ENCODE assay signal across 8 cellular contexts in the genomic region with DNA sequence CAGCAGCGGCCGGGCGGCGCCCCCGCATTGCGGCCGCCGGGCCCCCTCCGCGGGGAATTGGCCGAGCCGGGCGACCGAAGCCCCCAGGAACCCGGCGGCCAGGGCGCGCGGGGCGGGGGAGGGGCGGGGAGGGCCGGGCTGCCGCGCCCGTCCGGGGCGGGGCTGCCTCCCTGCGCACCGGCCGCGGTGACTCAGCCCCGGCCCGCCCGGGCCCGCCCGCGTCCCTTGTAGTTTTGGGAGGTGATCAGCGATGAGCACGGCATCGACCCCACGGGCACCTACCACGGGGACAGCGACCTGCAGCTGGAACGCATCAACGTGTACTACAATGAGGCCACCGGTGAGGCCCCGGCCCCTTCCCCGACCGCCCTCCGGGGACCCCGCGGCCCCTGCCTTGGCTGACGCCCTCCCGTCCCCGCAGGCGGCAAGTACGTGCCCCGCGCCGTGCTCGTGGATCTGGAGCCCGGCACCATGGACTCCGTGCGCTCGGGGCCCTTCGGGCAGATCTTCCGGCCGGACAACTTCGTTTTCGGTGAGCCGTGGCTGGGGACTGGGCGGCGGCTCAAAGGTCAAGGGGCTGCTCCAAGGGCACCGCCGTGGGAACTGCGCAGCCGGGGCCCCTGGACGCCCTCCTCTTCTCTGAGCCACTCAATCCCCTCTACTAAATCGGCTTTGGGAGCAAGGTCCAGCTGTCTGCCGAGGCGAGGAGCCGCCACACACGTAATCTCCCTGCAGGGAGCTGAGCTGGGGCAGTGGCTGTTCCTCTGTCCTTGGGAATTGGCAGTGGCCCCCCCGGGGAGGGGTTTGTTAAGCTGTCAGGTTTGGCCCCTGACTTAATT. TPM values are rescaled to one million over a fixed set of nuclear protein-coding genes. Genes with fewer than 3 reads are reported as not detected.
A peak's percentile ranks its signal among the peaks of the same experiment; 100 is the strongest.
DNase-seq lines count a peak whose midpoint lies in the region; ATAC-seq and TF ChIP-seq lines count a peak whose summit lies in the region.

No MANE protein-coding gene starts in this region.

- TF ChIP-seq CTCF in GM12864 (IDR thresholded peaks at IDR 0.05; ENCODE audit: low read depth, low read length, missing control alignments) (no peak), ascending aorta (IDR thresholded peaks at IDR 0.05) (no peak)

- H3K27ac ChIP-seq in ascending aorta (peak overlapping the region; percentile 88 to 90), iPS DF 6.9 (ENCODE audit: low read length) (no peak overlapping the region)

- H3K4me1 ChIP-seq in ascending aorta, result peaks cover 13 to 23% of the 10 kb centered on the region in 2 donors
- peaks cover 6% of the 10 kb centered on the region; the same call in 1 of the 2 replicates for H3K4me1 ChIP-seq in iPS DF 6.9 (ENCODE audit: control insufficient read depth, insufficient read depth, low read length)

- peak overlapping the region; percentile 96 for H3K4me3 ChIP-seq in GM12864 (ENCODE audit: low read depth, low read length)
- peak overlapping the region; percentile 81 to 93 for H3K4me3 ChIP-seq in ascending aorta
- peak overlapping the region; percentile 70 for H3K4me3 ChIP-seq in iPS DF 6.9 (ENCODE audit: low read length)

- no CpG with 5 or more reads among the region's 84 CpGs for WGBS in iPS DF 6.9 (ENCODE audit: insufficient coverage, insufficient read length)

- peak; percentile 11 for ATAC-seq in HG03039 (IDR thresholded peaks at IDR 0.05; ENCODE audit: unreplicated experiment)

- peaks cover 14 to 20% of the 10 kb centered on the region in 2 donors for H3K36me3 ChIP-seq in ascending aorta
- H3K36me3 ChIP-seq in iPS DF 6.9 (ENCODE audit: control insufficient read depth, insufficient read depth, low read length), result peaks cover 15% of the 10 kb centered on the region

- no peaks in the 10 kb centered on the region for H3K27me3 ChIP-seq in ascending aorta
- H3K27me3 ChIP-seq in iPS DF 6.9 (ENCODE audit: control insufficient read depth, insufficient read depth, low read length), result no peaks in the 10 kb centered on the region

- intact Hi-C loops in ascending aorta (cut with DNase I), result loop anchor here (1.0 kb wide), 2 partner anchors 14 to 36 kb away; partner anchors contain the start of genes NDOR1, NELFB and TMEM203

- DNase-seq in GM12864 (ENCODE audit: low read depth) (no peak), T-helper 1 cell (peak; percentile 45 to 69 (median 55)), ascending aorta (ENCODE audit: low spot score in 2 of 2) (peak in 1 of 2 donors; percentile 85), iPS DF 6.9 (ENCODE audit: low read depth, low spot score) (no peak), NCI-H1694 (lab: John Stamatoyannopoulos, UW) (no peak), iPS-NIHi7 (ENCODE audit: extremely low spot score) (no peak)
- peak; percentile 70 for DNase-seq in stimulated activated CD4-positive, alpha-beta T cell treated with anti-CD3 and anti-CD28 coated beads, Interleukin-12 subunit alpha, Interleukin-12 subunit beta, amount 100 ng/mL, for 4 hours

- H3K9me3 ChIP-seq in ascending aorta (no peaks in the 10 kb centered on the region), iPS DF 6.9 (ENCODE audit: control insufficient read depth, insufficient read depth, low read length) (no peaks in the 10 kb centered on the region)

RNA-seq across cellular contexts. Expression of gene TUBB4B, which starts 0.6 kb away (rescaled TPM):
- total RNA-seq in ascending aorta, result 403 TPM

RNA-seq across cellular contexts. Expression of gene STPG3, which starts 9.4 kb away (rescaled TPM):
- not detected for total RNA-seq in ascending aorta

RNA-seq across cellular contexts. Expression of gene SLC34A3, which starts 11.0 kb away (rescaled TPM):
- total RNA-seq in ascending aorta, result not detected

RNA-seq across cellular contexts. Expression of gene NELFB, which starts 13.4 kb away (rescaled TPM):
- 71.7 TPM for total RNA-seq in ascending aorta

RNA-seq across cellular contexts. Expression of gene RNF224, which starts 14.4 kb away (rescaled TPM):
- total RNA-seq in ascending aorta, result not detected

Comparison
In these comparisons a context has a peak if more than half of its experiments do, and no peak if none do; other contexts are left out.
1. DNase-seq: peak in T-helper 1 cell (5 of 5) and stimulated activated CD4-positive, alpha-beta T cell treated with anti-CD3 and anti-CD28 coated beads, Interleukin-12 subunit alpha, Interleukin-12 subunit beta, amount 100 ng/mL, for 4 hours (single experiment); none in GM12864 (single experiment), iPS DF 6.9 (single experiment), NCI-H1694 (single experiment) and iPS-NIHi7 (single experiment).
2. Peak in every context shown above with its lines, with median percentiles within 50 percentile points of each other: H3K4me3 ChIP-seq.